ENCODE assay signal across 1 cellular context in the genomic region with DNA sequence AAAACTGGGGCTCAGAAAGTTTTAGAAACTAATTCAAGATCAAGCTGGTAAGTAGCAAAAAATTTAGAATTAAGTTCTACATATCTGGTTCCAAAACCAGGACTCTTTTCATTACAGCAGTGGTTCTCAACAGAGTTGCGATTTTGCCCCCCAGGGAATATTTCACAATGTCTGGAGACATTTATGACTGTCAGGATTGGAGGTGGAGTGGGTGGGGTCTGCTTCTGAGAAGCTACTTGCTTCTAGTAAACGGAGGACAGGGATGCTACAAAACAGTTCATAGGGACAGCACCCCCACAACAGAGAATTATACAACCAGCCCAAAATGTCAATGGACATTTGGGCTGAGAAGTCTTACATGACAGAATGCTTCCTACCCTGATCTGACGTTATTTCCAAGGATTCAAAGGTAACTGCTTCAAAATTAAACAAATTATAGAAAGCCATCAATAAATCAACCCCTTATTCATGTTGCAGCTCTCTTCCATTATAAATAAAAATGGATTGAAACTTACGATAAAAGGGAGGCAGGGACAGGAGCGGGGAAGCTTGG.
TF ChIP-seq lines count a peak whose summit lies in the region.

No MANE protein-coding gene starts in this region.

TF ChIP-seq in H1, 55 proteins besides CTCF, POLR2A, EP300 and RAD21 (continued from another document):
- TF ChIP-seq SRF (IDR thresholded peaks at IDR 0.05; ENCODE audit: low read depth, low read length) (no peak), TBP (IDR thresholded peaks at IDR 0.05; ENCODE audit: low read depth, low read length) (no peak), KDM1A (IDR thresholded peaks at IDR 0.05; ENCODE audit: borderline replicate concordance, low read length) (no peak), BACH1 (IDR thresholded peaks at IDR 0.05; ENCODE audit: low read length) (no peak), CREB1 (IDR thresholded peaks at IDR 0.05) (no peak), SP2 (IDR thresholded peaks at IDR 0.05; ENCODE audit: low read length) (no peak)
TF ChIP-seq in H1: peak in this region for 0.
